ENCODE assay signal across 8 cellular contexts in the genomic region with DNA sequence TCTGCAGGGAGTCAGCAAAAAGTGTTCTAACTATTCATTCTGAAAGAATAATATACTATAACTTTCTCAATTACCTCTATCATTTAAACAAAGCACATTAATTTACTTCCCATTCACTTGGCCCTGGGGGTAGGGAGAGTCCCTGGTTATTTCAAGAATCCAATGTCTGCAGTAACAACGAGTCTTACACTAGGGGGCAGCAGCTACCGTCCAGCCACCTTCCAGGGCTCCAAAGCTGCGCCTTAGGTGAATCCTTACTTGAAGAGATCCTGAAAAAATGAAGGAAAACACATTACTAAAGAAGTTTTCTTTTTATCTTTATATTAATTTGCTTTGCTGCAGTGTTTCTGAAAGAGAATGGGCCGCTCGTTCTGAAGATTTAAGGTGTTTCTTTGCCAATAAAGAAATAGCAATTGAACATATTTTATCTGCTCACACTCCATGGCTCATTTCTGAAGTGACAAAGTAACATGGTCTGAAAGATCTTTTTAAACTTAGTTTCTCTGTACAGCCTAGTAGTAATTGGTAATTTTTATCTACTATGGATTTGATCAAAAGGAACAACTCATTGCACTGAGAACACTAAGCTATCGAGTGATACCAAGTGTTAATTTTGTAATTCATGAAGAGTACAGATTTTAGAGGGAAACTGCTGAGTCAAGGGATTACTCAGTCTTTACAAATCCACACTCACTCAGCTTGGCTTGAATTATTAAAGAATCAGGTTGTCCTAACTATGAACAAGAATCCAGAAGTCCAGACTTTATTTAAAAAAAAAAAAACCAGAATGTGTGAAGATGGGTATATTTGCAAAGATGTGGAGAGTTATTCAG. TPM values are rescaled to one million over a fixed set of nuclear protein-coding genes. Genes with fewer than 3 reads are reported as not detected.
A peak's percentile ranks its signal among the peaks of the same experiment; 100 is the strongest.
DNase-seq lines count a peak whose midpoint lies in the region; ATAC-seq and TF ChIP-seq lines count a peak whose summit lies in the region.

No MANE protein-coding gene starts in this region.

- H3K4me1 ChIP-seq in CD4-positive, alpha-beta memory T cell (ENCODE audit: insufficient read depth, low read length): no peaks in the 10 kb centered on the region
- no peaks in the 10 kb centered on the region for H3K4me1 ChIP-seq in Karpas-422 (ENCODE audit: low read length)

- peaks cover 7 to 9% of the 10 kb centered on the region in 2 donors for H3K27me3 Mint-ChIP-seq in CD4-positive, alpha-beta memory T cell
- H3K27me3 Mint-ChIP-seq in activated T-helper 1 cell treated with anti-CD3 and anti-CD28 coated beads, Interleukin-12 subunit alpha, Interleukin-12 subunit beta, Interleukin-2, Interleukin-4 antibody, amounts not matched to agents 30 ng/mL and 10 ng/mL and 1 ng/mL, durations not matched to agents 14 hours and 24 hours and 36 hours (ENCODE audit: insufficient read depth): peaks cover 26% of the 10 kb centered on the region

- POLR2A ChIA-PET in CD4-positive, alpha-beta memory T cell (lab: Charles Lee; ENCODE audit: partially characterized antibody): interaction anchor here (0.7 kb wide), 1 partner anchor 512 kb away, joined by 3 read pairs; no protein-coding TSS in a partner anchor
- POLR2A ChIA-PET in RWPE1 (lab: Yijun Ruan, JAX; ENCODE audit: low non-redundant PET): no interaction called here

- H3K79me2 ChIP-seq in Karpas-422 (ENCODE audit: low read length): no peaks in the 10 kb centered on the region

- H4K20me1 ChIP-seq in Karpas-422 (ENCODE audit: insufficient read depth, low read depth, low read length): no peaks in the 10 kb centered on the region

- no peak overlapping the region for H2AFZ ChIP-seq in Karpas-422 (ENCODE audit: low read length)

- no peaks in the 10 kb centered on the region for H3K36me3 ChIP-seq in CD4-positive, alpha-beta memory T cell (ENCODE audit: insufficient read depth, low read length)
- no peaks in the 10 kb centered on the region for H3K36me3 ChIP-seq in Karpas-422 (ENCODE audit: insufficient read depth, low read length)

- DNase-seq in CD4-positive, alpha-beta memory T cell: peak; percentile 48 to 54 (median 49)
- DNase-seq in GM20000 (ENCODE audit: low spot score) (peak; percentile 77), Karpas-422 (peak; percentile 78), RWPE1 (ENCODE audit: low spot score) (peak; percentile 87), fibroblast of villous mesenchyme (ENCODE audit: low read depth) (peak; percentile 74), omental fat pad (ENCODE audit: low spot score) (no peak), ureter (ENCODE audit: low spot score) (peak; percentile 76)
- peak; percentile 14 for DNase-seq in activated T-helper 1 cell treated with anti-CD3 and anti-CD28 coated beads, Interleukin-12 subunit alpha, Interleukin-12 subunit beta, Interleukin-2, Interleukin-4 antibody, amounts not matched to agents 30 ng/mL and 10 ng/mL and 1 ng/mL, durations not matched to agents 14 hours and 24 hours and 36 hours (ENCODE audit: low spot score)

- H3K4me2 ChIP-seq in Karpas-422 (ENCODE audit: low read depth, low read length, poor library complexity, severe bottlenecking): no peak overlapping the region

- TF ChIP-seq CTCF in GM20000 (IDR thresholded peaks at IDR 0.05; ENCODE audit: extremely low read depth, missing control alignments) (peak; percentile 67), RWPE1 (conservative IDR thresholded peaks at IDR 0.05; ENCODE audit: low read depth) (peak; percentile 78), fibroblast of villous mesenchyme (IDR thresholded peaks at IDR 0.05; ENCODE audit: insufficient read depth, low read depth, low read length) (peak; percentile 97), omental fat pad (IDR thresholded peaks at IDR 0.05) (peak in 1 of 3 donors; percentile 70)

- intact Hi-C loops in CD4-positive, alpha-beta memory T cell (cut with micrococcal nuclease): loop anchor here (1.0 to 2.0 kb wide), 5 partner anchors 26 to 1209 kb away; a partner anchor contains a TSS
- intact Hi-C loops in activated T-helper 1 cell treated with anti-CD3 and anti-CD28 coated beads, Interleukin-12 subunit alpha, Interleukin-12 subunit beta, Interleukin-2, Interleukin-4 antibody, amounts not matched to agents 30 ng/mL and 10 ng/mL and 1 ng/mL, durations not matched to agents 14 hours and 24 hours and 36 hours (cut with micrococcal nuclease): loop anchor here (1.0 to 5.0 kb wide), 6 partner anchors 428 to 790 kb away; no protein-coding TSS in a partner anchor

- no peaks in the 10 kb centered on the region for H3K9me3 Mint-ChIP-seq in CD4-positive, alpha-beta memory T cell
- H3K9me3 Mint-ChIP-seq in activated T-helper 1 cell treated with anti-CD3 and anti-CD28 coated beads, Interleukin-12 subunit alpha, Interleukin-12 subunit beta, Interleukin-2, Interleukin-4 antibody, amounts not matched to agents 30 ng/mL and 10 ng/mL and 1 ng/mL, durations not matched to agents 14 hours and 24 hours and 36 hours: no peaks in the 10 kb centered on the region

- no peak overlapping the region for H3K27ac Mint-ChIP-seq in CD4-positive, alpha-beta memory T cell
- H3K27ac Mint-ChIP-seq in activated T-helper 1 cell treated with anti-CD3 and anti-CD28 coated beads, Interleukin-12 subunit alpha, Interleukin-12 subunit beta, Interleukin-2, Interleukin-4 antibody, amounts not matched to agents 30 ng/mL and 10 ng/mL and 1 ng/mL, durations not matched to agents 14 hours and 24 hours and 36 hours: no peak overlapping the region

- ATAC-seq in omental fat pad (ENCODE audit: low FRiP score): peak; percentile 93

- no peaks in the 10 kb centered on the region for H3K9me2 ChIP-seq in Karpas-422 (replicated peaks; ENCODE audit: insufficient read depth, low read length)

- no peaks in the 10 kb centered on the region for H3K36me3 Mint-ChIP-seq in CD4-positive, alpha-beta memory T cell
- no peaks in the 10 kb centered on the region for H3K36me3 Mint-ChIP-seq in activated T-helper 1 cell treated with anti-CD3 and anti-CD28 coated beads, Interleukin-12 subunit alpha, Interleukin-12 subunit beta, Interleukin-2, Interleukin-4 antibody, amounts not matched to agents 30 ng/mL and 10 ng/mL and 1 ng/mL, durations not matched to agents 14 hours and 24 hours and 36 hours (ENCODE audit: low read depth)

- H3K9ac ChIP-seq in Karpas-422 (ENCODE audit: low read length): no peak overlapping the region

- no peak overlapping the region for H3K4me3 Mint-ChIP-seq in CD4-positive, alpha-beta memory T cell
- no peak overlapping the region for H3K4me3 Mint-ChIP-seq in activated T-helper 1 cell treated with anti-CD3 and anti-CD28 coated beads, Interleukin-12 subunit alpha, Interleukin-12 subunit beta, Interleukin-2, Interleukin-4 antibody, amounts not matched to agents 30 ng/mL and 10 ng/mL and 1 ng/mL, durations not matched to agents 14 hours and 24 hours and 36 hours

- H3K9me3 ChIP-seq in CD4-positive, alpha-beta memory T cell (ENCODE audit: control insufficient read depth in 1 of 2, low read length in 2 of 2): no peaks in the 10 kb centered on the region
- no peaks in the 10 kb centered on the region for H3K9me3 ChIP-seq in Karpas-422 (ENCODE audit: low read length)

- CTCF ChIA-PET in CD4-positive, alpha-beta memory T cell (lab: Charles Lee; ENCODE audit: partially characterized antibody): interaction anchor here (0.7 to 1.8 kb wide), 11 partner anchors 9 to 788 kb away, joined by 3 to 12 read pairs (median 5); no protein-coding TSS in a partner anchor
- CTCF ChIA-PET in RWPE1 (lab: Yijun Ruan, JAX): interaction anchor here (0.5 to 1.1 kb wide), 17 partner anchors 13 to 788 kb away, joined by 3 to 6 read pairs (median 3); no protein-coding TSS in a partner anchor

- H3K4me1 Mint-ChIP-seq in CD4-positive, alpha-beta memory T cell: peaks cover 0 to 1% (median 0%) of the 10 kb centered on the region in 4 donors
- no peaks in the 10 kb centered on the region for H3K4me1 Mint-ChIP-seq in activated T-helper 1 cell treated with anti-CD3 and anti-CD28 coated beads, Interleukin-12 subunit alpha, Interleukin-12 subunit beta, Interleukin-2, Interleukin-4 antibody, amounts not matched to agents 30 ng/mL and 10 ng/mL and 1 ng/mL, durations not matched to agents 14 hours and 24 hours and 36 hours (ENCODE audit: low read depth)

- no peak overlapping the region for H3K4me3 ChIP-seq in CD4-positive, alpha-beta memory T cell (ENCODE audit: low read length in 2 of 2)
- H3K4me3 ChIP-seq in Karpas-422 (ENCODE audit: low read length) (no peak overlapping the region), fibroblast of villous mesenchyme (ENCODE audit: low read depth, low read length) (no peak overlapping the region)

- no peaks in the 10 kb centered on the region for H3K27me3 ChIP-seq in CD4-positive, alpha-beta memory T cell (ENCODE audit: insufficient read depth, low read length)
- no peaks in the 10 kb centered on the region for H3K27me3 ChIP-seq in Karpas-422 (ENCODE audit: low read length)

- no peak overlapping the region for H3K27ac ChIP-seq in CD4-positive, alpha-beta memory T cell (ENCODE audit: low read depth, low read length)
- H3K27ac ChIP-seq in Karpas-422 (ENCODE audit: low read length): no peak overlapping the region
- no peak overlapping the region for H3K27ac ChIP-seq in RWPE1

RNA-seq across cellular contexts. Expression of a gene that starts 27.6 kb away (rescaled TPM):
- under 1 TPM; 0.20 to 0.55 TPM for total RNA-seq in CD4-positive, alpha-beta memory T cell
- polyA plus RNA-seq in CD4-positive, alpha-beta memory T cell: not detected
- 1.6 and 2.2 TPM in 2 replicates for total RNA-seq in Karpas-422 (2014; rRNA removed; shearing (Covaris generic); ENCODE audit: low replicate concordance)
- total RNA-seq in activated T-helper 1 cell treated with anti-CD3 and anti-CD28 coated beads, Interleukin-12 subunit alpha, Interleukin-12 subunit beta, Interleukin-2, Interleukin-4 antibody, amounts not matched to agents 30 ng/mL and 10 ng/mL and 1 ng/mL, durations not matched to agents 14 hours and 24 hours and 36 hours: not detected in 2 replicates
- 6.8 and 8.2 TPM in 2 replicates for total RNA-seq in fibroblast of villous mesenchyme
- total RNA-seq in omental fat pad: 1 to 10 TPM; 4.6 to 7.5 (median 5.2) TPM
- 186 TPM for total RNA-seq in ureter

Comparison
In these comparisons a context has a peak if more than half of its experiments do, and no peak if none do; other contexts are left out.
1. RNA of a gene that starts 27.6 kb away (total RNA-seq): 186 TPM in ureter (single experiment); 6.8 to 8.2 TPM in fibroblast of villous mesenchyme, 4.6 to 7.5 TPM in omental fat pad, 1.6 to 2.2 TPM in Karpas-422, 0.20 to 0.55 TPM in CD4-positive, alpha-beta memory T cell and not detected in activated T-helper 1 cell treated with anti-CD3 and anti-CD28 coated beads, Interleukin-12 subunit alpha, Interleukin-12 subunit beta, Interleukin-2, Interleukin-4 antibody, amounts not matched to agents 30 ng/mL and 10 ng/mL and 1 ng/mL, durations not matched to agents 14 hours and 24 hours and 36 hours; every median in the first group is over 10 times any median in the second.